In genomic region chr6:13813621-13814175, GRCh38 we compare ENCODE assay signal across 7 cellular contexts. TPM values are rescaled to one million over a fixed set of nuclear protein-coding genes. Genes with fewer than 3 reads are reported as not detected.
DNase-seq lines count a peak whose midpoint lies in the region; ATAC-seq, FAIRE-seq and TF ChIP-seq lines count a peak whose summit lies in the region.

No MANE protein-coding gene starts in this region.

- no peak for TF ChIP-seq CTCF in pancreas (IDR thresholded peaks at IDR 0.05)

- peak overlapping the region; percentile 82 to 95 (median 90) for H3K27ac ChIP-seq in pancreas

- H3K27me3 ChIP-seq in NT2/D1 (ENCODE audit: insufficient read depth, insufficient read length) (no peaks in the 10 kb centered on the region), pancreas (no peaks in the 10 kb centered on the region)

- WGBS in pancreas, 2 donors = 0% methylated on average over 44 to 56 of the region's 56 CpGs

- no peaks in the 10 kb centered on the region for H3K4me1 ChIP-seq in NT2/D1 (ENCODE audit: insufficient read depth, insufficient read length)
- peaks cover 0 to 29% (median 10%) of the 10 kb centered on the region in 3 donors for H3K4me1 ChIP-seq in pancreas

- ATAC-seq in GM21381 (IDR thresholded peaks at IDR 0.05; ENCODE audit: unreplicated experiment) = peak; percentile 39
- peak; percentile 53 to 70 for ATAC-seq in left cardiac atrium
- peak; percentile 39 to 63 (median 56) for ATAC-seq in pancreas

- DNase-seq in ELF-1 (ENCODE audit: low read depth, low spot score) (peak; percentile 97), HK-2 (ENCODE audit: unreplicated experiment) (peak; percentile 78), NT2/D1 (ENCODE audit: low read depth, low spot score) (peak; percentile 80), amygdala (lab: John Stamatoyannopoulos, UW) (peak in 44 of 56 donors; percentile 6 to 79 (median 46)), left cardiac atrium (peak; percentile 75), pancreas (peak; percentile 67 to 91 (median 72))

- intact Hi-C loops in left cardiac atrium (cut with DNase I) (no loop called here), pancreas (cut with DNase I) (loop anchor here in 1 of 3 donors (10.0 kb wide), 1 partner anchor 61 kb away; no protein-coding TSS in a partner anchor)

- H3K9me3 ChIP-seq in NT2/D1 (ENCODE audit: insufficient read depth, low read length) = no peaks in the 10 kb centered on the region
- no peaks in the 10 kb centered on the region for H3K9me3 ChIP-seq in pancreas

- FAIRE-seq in pancreas (lab: Jason Lieb, UNC) = no peak

- H3K9ac ChIP-seq in NT2/D1 (ENCODE audit: insufficient read length, low read depth) = peak overlapping the region; percentile 89

- peak overlapping the region; percentile 73 for H3K4me3 ChIP-seq in NT2/D1 (ENCODE audit: insufficient read length, low read depth)
- H3K4me3 ChIP-seq in pancreas = peak overlapping the region; percentile 53 to 94 (median 86)

- H3K36me3 ChIP-seq in NT2/D1 (ENCODE audit: insufficient read depth, insufficient read length, low read length) (peaks cover 19% of the 10 kb centered on the region), pancreas (no peaks in the 10 kb centered on the region)

RNA-seq across cellular contexts. Expression of gene MCUR1, which starts 0.7 kb away (rescaled TPM):
- 10 to 100 TPM; 21.1 to 25.9 TPM for total RNA-seq in left cardiac atrium
- total RNA-seq in pancreas = 10 to 100 TPM; 10.7 to 14.5 (median 11.9) TPM
- polyA plus RNA-seq in pancreas = 10 to 100 TPM in 1 of 2 donors, 1 to 10 TPM in 1; 6.8 to 14.3 TPM

Comparison
In these comparisons a context has a peak if more than half of its experiments do, and no peak if none do; other contexts are left out.
1. Peak in every context shown above with its lines: DNase-seq, ATAC-seq, H3K4me3 ChIP-seq and H3K27ac ChIP-seq.
2. DNase-seq: peak in every context shown above with its lines; median percentile 97 in ELF-1; 80 in NT2/D1; 78 in HK-2; 75 in left cardiac atrium; 72 in pancreas; 46 in amygdala.